Comparison of ENCODE assay signal across 11 cellular contexts in the genomic region with DNA sequence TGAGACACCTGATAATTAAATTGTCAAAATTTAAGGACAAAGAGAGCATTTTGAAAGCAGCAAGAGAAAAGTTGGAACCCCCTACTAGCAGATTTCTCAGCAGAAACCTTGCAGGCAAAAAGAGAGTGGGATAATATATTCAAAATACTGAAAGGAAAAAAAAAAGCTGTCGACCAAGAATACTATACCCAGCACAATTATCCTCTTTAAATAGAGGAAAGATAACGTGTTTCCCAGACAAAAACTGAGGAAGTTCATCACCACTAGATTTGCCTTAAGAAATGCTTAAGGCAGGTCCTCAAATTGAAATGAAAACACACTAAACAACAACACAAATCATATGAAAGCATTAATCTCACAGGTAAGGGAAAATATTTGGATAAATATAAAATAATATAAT. TPM values are rescaled to one million over a fixed set of nuclear protein-coding genes. Genes with fewer than 3 reads are reported as not detected.
"Had no signal": no experiment of that assay in that cellular context is flagged by ENCODE, and none has a peak within 500 bp of the region (broad histone marks: within the 10 kb centered on the region; RNA-seq: fewer than 3 reads in every experiment).

No MANE protein-coding gene starts in this region.

- H3K27ac ChIP-seq: GM23248 had no signal

- H3K4me3 ChIP-seq: GM23248, GM23338, HAP-1 had no signal

- H3K9ac ChIP-seq: GM23248 had no signal

- H3K4me1 ChIP-seq: HAP-1 had no signal

- ATAC-seq: GM23338, HCT116 had no signal

- H3K9me3 ChIP-seq: HAP-1 had no signal

- H3K4me3 Mint-ChIP-seq: GM23338, H9, HFFc6 had no signal

- H3K36me3 ChIP-seq: HAP-1 had no signal

- FAIRE-seq: H1 had no signal

- H3K27ac Mint-ChIP-seq: GM23338, H9, HFFc6 had no signal

- H3K4me2 ChIP-seq: GM23338 had no signal

- DNase-seq: GM23248, GOT3, H7, H9, HCEC 1CT, HFFc6 had no signal

- H2AFZ ChIP-seq: GM23248, GM23338 had no signal

RNA-seq across cellular contexts. Expression of gene HSD17B3, which starts 27.0 kb away (rescaled TPM):
- total RNA-seq: GM23248, GM23338, H1, H4, H9, HFFc6 had no signal
- polyA plus RNA-seq: GM23248, GM23338, H1 had no signal
